In the genomic region with DNA sequence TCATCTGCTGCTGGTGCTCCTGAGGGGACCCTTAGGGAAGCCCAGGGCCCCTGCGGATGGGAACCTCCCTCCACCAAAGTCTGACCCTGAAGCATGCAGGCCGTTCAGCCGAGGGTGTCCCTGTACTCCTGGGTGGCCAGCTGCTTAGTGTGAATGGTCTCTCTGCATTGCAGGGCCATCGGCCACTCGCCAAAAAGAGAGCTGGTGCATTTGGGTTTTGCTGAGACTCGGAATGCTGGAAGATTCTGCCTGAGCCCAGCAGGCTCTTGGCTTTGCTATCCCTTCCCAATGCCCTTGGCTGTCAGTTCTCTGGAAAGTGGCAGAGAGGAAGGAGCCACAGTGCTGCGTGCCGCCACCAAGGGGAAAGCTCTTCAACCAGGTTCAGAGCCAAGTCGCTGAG, we compare ENCODE assay signal across 1 cellular context.
TF ChIP-seq lines count a peak whose summit lies in the region.

No MANE protein-coding gene starts in this region.

TF ChIP-seq in GM23338, 12 proteins besides CTCF, POLR2A, EP300 and RAD21 (continued from another document):
- TF ChIP-seq, protein P1, sequence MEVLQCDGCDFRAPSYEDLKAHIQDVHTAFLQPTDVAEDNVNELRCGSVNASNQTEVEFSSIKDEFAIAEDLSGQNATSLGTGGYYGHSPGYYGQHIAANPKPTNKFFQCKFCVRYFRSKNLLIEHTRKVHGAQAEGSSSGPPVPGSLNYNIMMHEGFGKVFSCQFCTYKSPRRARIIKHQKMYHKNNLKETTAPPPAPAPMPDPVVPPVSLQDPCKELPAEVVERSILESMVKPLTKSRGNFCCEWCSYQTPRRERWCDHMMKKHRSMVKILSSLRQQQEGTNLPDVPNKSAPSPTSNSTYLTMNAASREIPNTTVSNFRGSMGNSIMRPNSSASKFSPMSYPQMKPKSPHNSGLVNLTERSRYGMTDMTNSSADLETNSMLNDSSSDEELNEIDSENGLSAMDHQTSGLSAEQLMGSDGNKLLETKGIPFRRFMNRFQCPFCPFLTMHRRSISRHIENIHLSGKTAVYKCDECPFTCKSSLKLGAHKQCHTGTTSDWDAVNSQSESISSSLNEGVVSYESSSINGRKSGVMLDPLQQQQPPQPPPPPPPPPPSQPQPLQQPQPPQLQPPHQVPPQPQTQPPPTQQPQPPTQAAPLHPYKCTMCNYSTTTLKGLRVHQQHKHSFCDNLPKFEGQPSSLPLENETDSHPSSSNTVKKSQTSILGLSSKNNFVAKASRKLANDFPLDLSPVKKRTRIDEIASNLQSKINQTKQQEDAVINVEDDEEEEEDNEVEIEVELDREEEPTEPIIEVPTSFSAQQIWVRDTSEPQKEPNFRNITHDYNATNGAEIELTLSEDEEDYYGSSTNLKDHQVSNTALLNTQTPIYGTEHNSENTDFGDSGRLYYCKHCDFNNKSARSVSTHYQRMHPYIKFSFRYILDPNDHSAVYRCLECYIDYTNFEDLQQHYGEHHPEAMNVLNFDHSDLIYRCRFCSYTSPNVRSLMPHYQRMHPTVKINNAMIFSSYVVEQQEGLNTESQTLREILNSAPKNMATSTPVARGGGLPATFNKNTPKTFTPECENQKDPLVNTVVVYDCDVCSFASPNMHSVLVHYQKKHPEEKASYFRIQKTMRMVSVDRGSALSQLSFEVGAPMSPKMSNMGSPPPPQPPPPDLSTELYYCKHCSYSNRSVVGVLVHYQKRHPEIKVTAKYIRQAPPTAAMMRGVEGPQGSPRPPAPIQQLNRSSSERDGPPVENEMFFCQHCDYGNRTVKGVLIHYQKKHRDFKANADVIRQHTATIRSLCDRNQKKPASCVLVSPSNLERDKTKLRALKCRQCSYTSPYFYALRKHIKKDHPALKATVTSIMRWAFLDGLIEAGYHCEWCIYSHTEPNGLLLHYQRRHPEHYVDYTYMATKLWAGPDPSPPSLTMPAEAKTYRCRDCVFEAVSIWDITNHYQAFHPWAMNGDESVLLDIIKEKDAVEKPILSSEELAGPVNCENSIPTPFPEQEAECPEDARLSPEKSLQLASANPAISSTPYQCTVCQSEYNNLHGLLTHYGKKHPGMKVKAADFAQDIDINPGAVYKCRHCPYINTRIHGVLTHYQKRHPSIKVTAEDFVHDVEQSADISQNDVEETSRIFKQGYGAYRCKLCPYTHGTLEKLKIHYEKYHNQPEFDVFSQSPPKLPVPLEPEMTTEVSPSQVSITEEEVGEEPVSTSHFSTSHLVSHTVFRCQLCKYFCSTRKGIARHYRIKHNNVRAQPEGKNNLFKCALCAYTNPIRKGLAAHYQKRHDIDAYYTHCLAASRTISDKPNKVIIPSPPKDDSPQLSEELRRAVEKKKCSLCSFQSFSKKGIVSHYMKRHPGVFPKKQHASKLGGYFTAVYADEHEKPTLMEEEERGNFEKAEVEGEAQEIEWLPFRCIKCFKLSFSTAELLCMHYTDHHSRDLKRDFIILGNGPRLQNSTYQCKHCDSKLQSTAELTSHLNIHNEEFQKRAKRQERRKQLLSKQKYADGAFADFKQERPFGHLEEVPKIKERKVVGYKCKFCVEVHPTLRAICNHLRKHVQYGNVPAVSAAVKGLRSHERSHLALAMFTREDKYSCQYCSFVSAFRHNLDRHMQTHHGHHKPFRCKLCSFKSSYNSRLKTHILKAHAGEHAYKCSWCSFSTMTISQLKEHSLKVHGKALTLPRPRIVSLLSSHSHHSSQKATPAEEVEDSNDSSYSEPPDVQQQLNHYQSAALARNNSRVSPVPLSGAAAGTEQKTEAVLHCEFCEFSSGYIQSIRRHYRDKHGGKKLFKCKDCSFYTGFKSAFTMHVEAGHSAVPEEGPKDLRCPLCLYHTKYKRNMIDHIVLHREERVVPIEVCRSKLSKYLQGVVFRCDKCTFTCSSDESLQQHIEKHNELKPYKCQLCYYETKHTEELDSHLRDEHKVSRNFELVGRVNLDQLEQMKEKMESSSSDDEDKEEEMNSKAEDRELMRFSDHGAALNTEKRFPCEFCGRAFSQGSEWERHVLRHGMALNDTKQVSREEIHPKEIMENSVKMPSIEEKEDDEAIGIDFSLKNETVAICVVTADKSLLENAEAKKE (CRISPR knock-in tag; IDR thresholded peaks at IDR 0.05), result no peak
- no peak for TF ChIP-seq ZNF114 (CRISPR knock-in tag; IDR thresholded peaks at IDR 0.05)
- TF ChIP-seq JUNB (IDR thresholded peaks at IDR 0.05; ENCODE audit: unreplicated experiment), result no peak
- no peak for TF ChIP-seq EZH2phosphoT487 (IDR thresholded peaks at IDR 0.05; ENCODE audit: unreplicated experiment)
